ENCODE assay signal across 22 cellular contexts in genomic region chr19:10520652-10521318, GRCh38. TPM values are rescaled to one million over a fixed set of nuclear protein-coding genes. Genes with fewer than 3 reads are reported as not detected.
A peak's percentile ranks its signal among the peaks of the same experiment; 100 is the strongest.
DNase-seq lines count a peak whose midpoint lies in the region; ATAC-seq and TF ChIP-seq lines count a peak whose summit lies in the region.
"Had no signal": no experiment of that assay in that cellular context is flagged by ENCODE, and none has a peak within 500 bp of the region (broad histone marks: within the 10 kb centered on the region; RNA-seq: fewer than 3 reads in every experiment).

No MANE protein-coding gene starts in this region.

- H3K4me3 Mint-ChIP-seq in WTC11 = no peak overlapping the region

- no peak for TF ChIP-seq EP300 in stomach (IDR thresholded peaks at IDR 0.05)

- no peaks in the 10 kb centered on the region for H3K36me3 Mint-ChIP-seq in WTC11
- H3K36me3 Mint-ChIP-seq: T-cell had no signal

- H3K4me3 ChIP-seq in epithelial cell of esophagus (ENCODE audit: low read length) = no peak overlapping the region
- H3K4me3 ChIP-seq in stomach = no peak overlapping the region
- H3K4me3 ChIP-seq: BLaER1, colonic mucosa, lower lobe of right lung had no signal

- H3K27ac ChIP-seq in stomach = no peak overlapping the region
- H3K27ac ChIP-seq: BLaER1, colonic mucosa, KMS-11, lower lobe of right lung, neutrophil had no signal

- H3K4me1 ChIP-seq in stomach = peaks cover 19 to 40% (median 34%) of the 10 kb centered on the region in 4 donors
- H3K4me1 ChIP-seq: colonic mucosa had no signal

- no peaks in the 10 kb centered on the region for H3K36me3 ChIP-seq in stomach
- H3K36me3 ChIP-seq: BLaER1, colonic mucosa, lower lobe of right lung, neutrophil had no signal

- no peaks in the 10 kb centered on the region for H3K9me3 Mint-ChIP-seq in WTC11
- H3K9me3 Mint-ChIP-seq: activated T-helper 2 cell treated with anti-CD3 and anti-CD28 coated beads, Interferon-gamma antibody, Interleukin-2, Interleukin-4, amounts not matched to agents 10 μg/mL and 5 μg/mL and 100 μg/mL, durations not matched to agents 14 hours and 24 hours and 36 hours; T-cell had no signal

- intact Hi-C loops in stomach (cut with DNase I; ENCODE audit: low total_unique reads) = no loop called here

- H3K27me3 Mint-ChIP-seq in WTC11 (ENCODE audit: low read depth) = peaks cover 40% of the 10 kb centered on the region

- CTCF ChIA-PET in WTC11 (lab: Charles Lee) = interaction anchor here (0.7 to 4.4 kb wide), 4 partner anchors 10 to 31 kb away, joined by 3 to 15 read pairs (median 12); no protein-coding TSS in a partner anchor

- WGBS in stomach, 5 donors = 53 to 68% (median 58%) methylated on average over 15 of the region's 15 CpGs

- TF ChIP-seq CTCF in epithelial cell of esophagus (IDR thresholded peaks at IDR 0.05; ENCODE audit: insufficient read depth, low read depth, low read length, missing control alignments) (peak; percentile 10), stomach (IDR thresholded peaks at IDR 0.05) (no peak), WTC11 (IDR thresholded peaks at IDR 0.05) (no peak)

- ATAC-seq in GM18873 (IDR thresholded peaks at IDR 0.05; ENCODE audit: low FRiP score, unreplicated experiment) (no peak), WTC11 (no peak)
- ATAC-seq: lower lobe of right lung, T-cell had no signal

- peak; percentile 37 for DNase-seq in SIG-M5 treated with dmso at 0.1 percent for 504 hours (lab: John Stamatoyannopoulos, UW; ENCODE audit: unreplicated experiment)
- DNase-seq in SIG-M5 (lab: John Stamatoyannopoulos, UW) = no peak
- peak; percentile 36 for DNase-seq in NCI-H2171 treated with DMSO at 0.1 percent for 48 hours (lab: John Stamatoyannopoulos, UW)
- peak; percentile 95 for DNase-seq in epithelial cell of esophagus (ENCODE audit: low read depth)
- peak; percentile 73 for DNase-seq in stomach
- no peak for DNase-seq in stimulated activated CD8-positive, alpha-beta memory T cell treated with anti-CD3 and anti-CD28 coated beads, Interleukin-4, amount 100 ng/mL, for 48 hours
- no peak for DNase-seq in WTC11 (ENCODE audit: low spot score)
- DNase-seq: activated CD4-positive, alpha-beta T cell treated with anti-CD3 and anti-CD28 coated beads for 48 hours; colonic mucosa; foreskin fibroblast; hippocampal formation; lower lobe of right lung; NCI-H2029; NCI-H510A treated with DMSO at 0.1 percent for 48 hours; Right ventricle myocardium superior; stimulated activated CD4-positive, alpha-beta T cell treated with anti-CD3 and anti-CD28 coated beads, Interleukin-12 subunit alpha, Interleukin-12 subunit beta, amount 100 ng/mL, for 4 hours; T-cell had no signal

- peaks cover 26% of the 10 kb centered on the region for H3K4me1 Mint-ChIP-seq in WTC11

- no peak overlapping the region for H3K27ac Mint-ChIP-seq in WTC11
- H3K27ac Mint-ChIP-seq: activated T-helper 2 cell treated with anti-CD3 and anti-CD28 coated beads, Interferon-gamma antibody, Interleukin-2, Interleukin-4, amounts not matched to agents 10 μg/mL and 5 μg/mL and 100 μg/mL, durations not matched to agents 14 hours and 24 hours and 36 hours; T-cell had no signal

- peaks cover 9 to 81% (median 39%) of the 10 kb centered on the region in 3 donors for H3K27me3 ChIP-seq in stomach
- H3K27me3 ChIP-seq: BLaER1 had no signal

- TF ChIP-seq POLR2A in stomach (IDR thresholded peaks at IDR 0.05) = no peak

- POLR2A ChIA-PET in WTC11 (lab: Charles Lee) = interaction anchor here (0.6 to 1.1 kb wide), 2 partner anchors 13 to 47 kb away, joined by 3 to 4 read pairs; no protein-coding TSS in a partner anchor

- no peaks in the 10 kb centered on the region for H3K9me3 ChIP-seq in stomach
- H3K9me3 ChIP-seq: BLaER1, colonic mucosa, lower lobe of right lung, neutrophil had no signal

TF ChIP-seq in WTC11, 78 proteins besides CTCF, POLR2A, EP300 and RAD21:
- TF ChIP-seq ZBTB43 (CRISPR knock-in tag; IDR thresholded peaks at IDR 0.05) (no peak), CDX4 (CRISPR knock-in tag; IDR thresholded peaks at IDR 0.05; ENCODE audit: borderline replicate concordance) (no peak), USF2 (CRISPR knock-in tag; IDR thresholded peaks at IDR 0.05) (no peak), ZNF396 (CRISPR knock-in tag; IDR thresholded peaks at IDR 0.05; ENCODE audit: borderline replicate concordance) (no peak), JUN (CRISPR knock-in tag; IDR thresholded peaks at IDR 0.05) (no peak), FOXK1 (CRISPR knock-in tag; IDR thresholded peaks at IDR 0.05) (no peak), CREB1 (CRISPR knock-in tag; IDR thresholded peaks at IDR 0.05) (no peak)
- TF ChIP-seq, protein P1, sequence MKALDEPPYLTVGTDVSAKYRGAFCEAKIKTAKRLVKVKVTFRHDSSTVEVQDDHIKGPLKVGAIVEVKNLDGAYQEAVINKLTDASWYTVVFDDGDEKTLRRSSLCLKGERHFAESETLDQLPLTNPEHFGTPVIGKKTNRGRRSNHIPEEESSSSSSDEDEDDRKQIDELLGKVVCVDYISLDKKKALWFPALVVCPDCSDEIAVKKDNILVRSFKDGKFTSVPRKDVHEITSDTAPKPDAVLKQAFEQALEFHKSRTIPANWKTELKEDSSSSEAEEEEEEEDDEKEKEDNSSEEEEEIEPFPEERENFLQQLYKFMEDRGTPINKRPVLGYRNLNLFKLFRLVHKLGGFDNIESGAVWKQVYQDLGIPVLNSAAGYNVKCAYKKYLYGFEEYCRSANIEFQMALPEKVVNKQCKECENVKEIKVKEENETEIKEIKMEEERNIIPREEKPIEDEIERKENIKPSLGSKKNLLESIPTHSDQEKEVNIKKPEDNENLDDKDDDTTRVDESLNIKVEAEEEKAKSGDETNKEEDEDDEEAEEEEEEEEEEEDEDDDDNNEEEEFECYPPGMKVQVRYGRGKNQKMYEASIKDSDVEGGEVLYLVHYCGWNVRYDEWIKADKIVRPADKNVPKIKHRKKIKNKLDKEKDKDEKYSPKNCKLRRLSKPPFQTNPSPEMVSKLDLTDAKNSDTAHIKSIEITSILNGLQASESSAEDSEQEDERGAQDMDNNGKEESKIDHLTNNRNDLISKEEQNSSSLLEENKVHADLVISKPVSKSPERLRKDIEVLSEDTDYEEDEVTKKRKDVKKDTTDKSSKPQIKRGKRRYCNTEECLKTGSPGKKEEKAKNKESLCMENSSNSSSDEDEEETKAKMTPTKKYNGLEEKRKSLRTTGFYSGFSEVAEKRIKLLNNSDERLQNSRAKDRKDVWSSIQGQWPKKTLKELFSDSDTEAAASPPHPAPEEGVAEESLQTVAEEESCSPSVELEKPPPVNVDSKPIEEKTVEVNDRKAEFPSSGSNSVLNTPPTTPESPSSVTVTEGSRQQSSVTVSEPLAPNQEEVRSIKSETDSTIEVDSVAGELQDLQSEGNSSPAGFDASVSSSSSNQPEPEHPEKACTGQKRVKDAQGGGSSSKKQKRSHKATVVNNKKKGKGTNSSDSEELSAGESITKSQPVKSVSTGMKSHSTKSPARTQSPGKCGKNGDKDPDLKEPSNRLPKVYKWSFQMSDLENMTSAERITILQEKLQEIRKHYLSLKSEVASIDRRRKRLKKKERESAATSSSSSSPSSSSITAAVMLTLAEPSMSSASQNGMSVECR (CRISPR knock-in tag; IDR thresholded peaks at IDR 0.05; ENCODE audit: borderline replicate concordance) = no peak

RNA-seq across cellular contexts. Expression of gene S1PR5, which starts 3.5 kb away (rescaled TPM):
- total RNA-seq in stomach (under 1 TPM in 1 of 5 donors, not detected in 4; 0.73 TPM), WTC11 (2021) (3.8 to 5.4 TPM (median 4.1 TPM) in 3 replicates)
- polyA plus RNA-seq in stomach = 10 to 100 TPM in 1 of 3 donors, under 1 TPM in 1, not detected in 1; 0.19 to 13.3 TPM
- total RNA-seq: colonic mucosa had no signal

RNA-seq across cellular contexts. Expression of gene KEAP1, which starts 17.6 kb away (rescaled TPM):
- total RNA-seq in stomach (10 to 100 TPM; 15.8 to 84.9 (median 24.6) TPM), WTC11 (2021) (65.1 to 74.9 TPM (median 68.7 TPM) in 3 replicates)
- 10 to 100 TPM; 49.6 to 88.1 (median 52.3) TPM for polyA plus RNA-seq in stomach

RNA-seq across cellular contexts. Expression of gene ATG4D, which starts 22.9 kb away (rescaled TPM):
- 100 to 1,000 TPM in 1 of 5 donors, 10 to 100 TPM in 3, 1 to 10 TPM in 1; 2.3 to 336 (median 26.2) TPM for total RNA-seq in stomach
- 10 to 100 TPM; 26.3 to 48.9 (median 27.2) TPM for polyA plus RNA-seq in stomach
- total RNA-seq in WTC11 (2021) = 50.3 to 59.4 TPM (median 53.8 TPM) in 3 replicates

RNA-seq across cellular contexts. Expression of gene KRI1, which starts 45.0 kb away (rescaled TPM):
- total RNA-seq in stomach (100 to 1,000 TPM in 1 of 5 donors, 10 to 100 TPM in 3, 1 to 10 TPM in 1; 4.2 to 116 (median 18.7) TPM), WTC11 (2021) (43.6 to 50.9 TPM (median 49.3 TPM) in 3 replicates)
- polyA plus RNA-seq in stomach = 10 to 100 TPM; 11.8 to 35.1 (median 12.5) TPM

RNA-seq across cellular contexts. Expression of gene CDKN2D, which starts 48.0 kb away (rescaled TPM):
- total RNA-seq in stomach = 1 to 10 TPM in 3 of 5 donors, not detected in 2; 4.1 to 8.8 (median 5.5) TPM
- polyA plus RNA-seq in stomach = 10 to 100 TPM in 1 of 3 donors, 1 to 10 TPM in 2; 8.1 to 11.8 (median 9.3) TPM
- 2.1 to 3.3 TPM (median 2.5 TPM) in 3 replicates for total RNA-seq in WTC11 (2021)

Comparison
In these comparisons a context has a peak if more than half of its experiments do, and no peak if none do; other contexts are left out.
1. DNase-seq: peak in SIG-M5 treated with dmso at 0.1 percent for 504 hours (single experiment), NCI-H2171 treated with DMSO at 0.1 percent for 48 hours (single experiment), epithelial cell of esophagus (single experiment) and stomach (single experiment); none in SIG-M5 (single experiment), stimulated activated CD8-positive, alpha-beta memory T cell treated with anti-CD3 and anti-CD28 coated beads, Interleukin-4, amount 100 ng/mL, for 48 hours (single experiment) and WTC11 (single experiment).